ENCODE assay signal across 1 cellular context in genomic region chr5:160438316-160439204, GRCh38.
TF ChIP-seq lines count a peak whose summit lies in the region.

No MANE protein-coding gene starts in this region.

TF ChIP-seq in GM23338, 12 proteins besides CTCF, POLR2A, EP300 and RAD21 (continued from another document):
- no peak for TF ChIP-seq ZNF462 (CRISPR knock-in tag; IDR thresholded peaks at IDR 0.05)
TF ChIP-seq in GM23338: peak in this region for 2.
